In genomic region chr1:75615664-75616435, GRCh38 we compare ENCODE assay signal across 8 cellular contexts. TPM values are rescaled to one million over a fixed set of nuclear protein-coding genes. Genes with fewer than 3 reads are reported as not detected.
DNase-seq lines count a peak whose midpoint lies in the region; ATAC-seq, FAIRE-seq and TF ChIP-seq lines count a peak whose summit lies in the region.

No MANE protein-coding gene starts in this region.

- peak overlapping the region; percentile 41; the same call in 1 of the 2 replicates for H3K9ac ChIP-seq in SU-DHL-6 (ENCODE audit: low read length)
- peak overlapping the region; percentile 32; the same call in 1 of the 2 replicates for H3K9ac ChIP-seq in HepG2 (ENCODE audit: insufficient read depth, low read depth, low read length)

- ATAC-seq in HG02798 (IDR thresholded peaks at IDR 0.05; ENCODE audit: poor library complexity, unreplicated experiment) (peak; percentile 52), HepG2 (peak; percentile 82), HG02763 (IDR thresholded peaks at IDR 0.05; ENCODE audit: unreplicated experiment) (no peak)

- POLR2A ChIA-PET in HepG2 (lab: Yijun Ruan, JAX): interaction anchor here (0.6 to 1.5 kb wide), 5 partner anchors 51 to 170 kb away, joined by 3 to 5 read pairs (median 3); partner anchors contain the start of genes ACADM and RABGGTB

- peak overlapping the region; percentile 59 for H3K4me2 ChIP-seq in SU-DHL-6 (ENCODE audit: low read depth, low read length, poor library complexity, severe bottlenecking)
- peak overlapping the region; percentile 98 for H3K4me2 ChIP-seq in HepG2 (ENCODE audit: low read depth, low read length)

- H2AFZ ChIP-seq in SU-DHL-6 (ENCODE audit: low read depth, low read length, severe bottlenecking) (peak overlapping the region; percentile 50), HepG2 (ENCODE audit: low read length) (no peak overlapping the region)

- TF ChIP-seq CTCF in GM10266 (IDR thresholded peaks at IDR 0.05; ENCODE audit: control insufficient read depth, insufficient read depth, low read depth, missing control alignments) (no peak), SU-DHL-6 (IDR thresholded peaks at IDR 0.05; ENCODE audit: insufficient read depth, low read length, poor library complexity, severe bottlenecking) (no peak), HepG2 (CRISPR knock-in tag; IDR thresholded peaks at IDR 0.05) (no peak), suprapubic skin (IDR thresholded peaks at IDR 0.05) (no peak)

- no peak overlapping the region for H3K27ac ChIP-seq in SU-DHL-6 (ENCODE audit: low read depth, low read length)
- no peak overlapping the region for H3K27ac ChIP-seq in HepG2 (ENCODE audit: extremely low read length, insufficient read depth, low read length)
- no peak overlapping the region for H3K27ac ChIP-seq in suprapubic skin

- H3K4me3 ChIP-seq in SU-DHL-6 (ENCODE audit: insufficient read depth, low read length, poor library complexity, severe bottlenecking) (peak overlapping the region; percentile 39), HepG2 (replicated peaks in 1 of 3; ENCODE audit: insufficient read depth in 1 of 3, low read depth in 2 of 3, low read length in 3 of 3) (peak overlapping the region; percentile 69 to 81 (median 78)), suprapubic skin (peak overlapping the region; percentile 53)

- H3K36me3 ChIP-seq in SU-DHL-6 (ENCODE audit: low read length) (no peaks in the 10 kb centered on the region), HepG2 (replicated peaks in 1 of 2; ENCODE audit: control insufficient read depth in 1 of 2, insufficient read depth in 2 of 2, low read length in 2 of 2) (no peaks in the 10 kb centered on the region), suprapubic skin (no peaks in the 10 kb centered on the region)

- no peaks in the 10 kb centered on the region for H3F3A ChIP-seq in SU-DHL-6 (ENCODE audit: insufficient read depth)

- TF ChIP-seq POLR2A in HepG2 (IDR thresholded peaks at IDR 0.05; ENCODE audit: insufficient read depth in 1 of 2, low read depth in 2 of 2, low read length in 2 of 2): no peak
- TF ChIP-seq POLR2A in suprapubic skin (IDR thresholded peaks at IDR 0.05): no peak

- TF ChIP-seq EP300 in HepG2 (IDR thresholded peaks at IDR 0.05; ENCODE audit: low read depth in 2 of 2, low read length in 2 of 2) (no peak), HepG2 (CRISPR knock-in tag; IDR thresholded peaks at IDR 0.05; ENCODE audit: borderline replicate concordance) (no peak), suprapubic skin (IDR thresholded peaks at IDR 0.05) (no peak)

- in situ Hi-C loops in HepG2 (cut with HindIII; ENCODE audit: extremely low pct_ligation_motif_present, low pct_unique_long_range_greater_than_20kb): no loop called here

- TF ChIP-seq RAD21 in HepG2 (CRISPR knock-in tag; IDR thresholded peaks at IDR 0.05): no peak

- no peaks in the 10 kb centered on the region for H3K9me2 ChIP-seq in SU-DHL-6 (replicated peaks; ENCODE audit: insufficient read depth, low read length)

- CTCF ChIA-PET in HepG2 (lab: Yijun Ruan, JAX; ENCODE audit: low intra/inter-chr PET ratio, low total read pairs): interaction anchor here (1.2 kb wide), 1 partner anchor 16 kb away, joined by 5 read pairs; no protein-coding TSS in a partner anchor

- 0% methylated on average over 5 of the region's 72 CpGs for WGBS in HepG2 (ENCODE audit: low lambda C conversion rate)
- 0% methylated on average over 3 of the region's 72 CpGs for WGBS in suprapubic skin

- no TSS peak for BruUV-seq in HepG2 (replicated peaks; lab: Mats Ljungman, UMichigan)

- H4K20me1 ChIP-seq in SU-DHL-6 (ENCODE audit: low read depth, low read length): no peaks in the 10 kb centered on the region
- no peaks in the 10 kb centered on the region for H4K20me1 ChIP-seq in HepG2 (ENCODE audit: insufficient read depth, low read length)

- H3K79me2 ChIP-seq in SU-DHL-6 (ENCODE audit: insufficient read depth, low read length) (no peaks in the 10 kb centered on the region), HepG2 (ENCODE audit: insufficient read depth, low read length) (no peaks in the 10 kb centered on the region)

- no peaks in the 10 kb centered on the region for H3K27me3 ChIP-seq in SU-DHL-6 (ENCODE audit: low read length)
- H3K27me3 ChIP-seq in HepG2 (ENCODE audit: control insufficient read depth in 1 of 2, insufficient read depth in 2 of 2, low read length in 2 of 2): peaks cover 0 to 2% of the 10 kb centered on the region in 2 experiments; a peak in 1 of 5 replicates
- H3K27me3 ChIP-seq in suprapubic skin: peaks cover 68% of the 10 kb centered on the region

- no peak for FAIRE-seq in HepG2 (lab: Jason Lieb, UNC)

- peak; percentile 50 for DNase-seq in GM10266 (ENCODE audit: extremely low spot score)
- DNase-seq in dermis microvascular lymphatic vessel endothelial cell (ENCODE audit: low read depth in 2 of 2): peak; percentile 10 to 70
- DNase-seq in HepG2 (ENCODE audit: low spot score): no peak
- peak in 1 of 2 donors; percentile 76 for DNase-seq in suprapubic skin (ENCODE audit: low spot score in 2 of 2)
- DNase-seq in midbrain (lab: John Stamatoyannopoulos, UW): no peak

- H3K4me1 ChIP-seq in HepG2 (ENCODE audit: insufficient read depth, low read length) (peaks cover 13% of the 10 kb centered on the region), suprapubic skin (peaks cover 30% of the 10 kb centered on the region)

- intact Hi-C loops in HepG2 (cut with micrococcal nuclease; ENCODE audit: unreplicated experiment): loop anchor here (1.0 to 2.0 kb wide), 3 partner anchors 61 to 171 kb away; partner anchors contain the start of genes ACADM and RABGGTB

- no peaks in the 10 kb centered on the region for H3K9me3 ChIP-seq in SU-DHL-6 (ENCODE audit: insufficient read depth, low read length)
- no peaks in the 10 kb centered on the region for H3K9me3 ChIP-seq in HepG2 (ENCODE audit: low read length)
- no peaks in the 10 kb centered on the region for H3K9me3 ChIP-seq in suprapubic skin

TF ChIP-seq in HepG2, 621 proteins besides CTCF, POLR2A, EP300 and RAD21 (continues in another document):
- TF ChIP-seq HNRNPK (IDR thresholded peaks at IDR 0.05; ENCODE audit: low read depth, low read length, poor library complexity, severe bottlenecking) (peak; percentile 60), ZNF777 (CRISPR knock-in tag; IDR thresholded peaks at IDR 0.05) (0 out of 2 replicates have a peak, but pooled peaks have one; percentile 30), KDM2A (CRISPR knock-in tag; IDR thresholded peaks at IDR 0.05; ENCODE audit: borderline replicate concordance, low read depth) (peak; percentile 22; the same call in 1 of the 2 replicates), FOXA1 (IDR thresholded peaks at IDR 0.05) (no peak), FOXA1 (CRISPR knock-in tag; IDR thresholded peaks at IDR 0.05) (0 out of 2 replicates have a peak, but pooled peaks have one; percentile 16)

RNA-seq across cellular contexts. Expression of gene SLC44A5, which starts 4.9 kb away (rescaled TPM):
- total RNA-seq in dermis microvascular lymphatic vessel endothelial cell (1.0 and 4.6 TPM in 2 replicates), HepG2 (2016; rRNA removed; fragmentation: Illumina TruSeq; extraction: Trizol) (4.2 and 8.0 TPM in 2 replicates), suprapubic skin (10 to 100 TPM in 2 of 4 donors, 1 to 10 TPM in 2; 1.1 to 17.7 (median 5.8) TPM)
- total RNA-seq in HepG2 (2016; cell fraction: cytosol; rRNA removed; fragmentation: Illumina TruSeq; extraction: Trizol; ENCODE audit: low read depth): 0.51 and 0.53 TPM in 2 replicates
- 4.4 and 7.0 TPM in 2 replicates for total RNA-seq in HepG2 (2016; cell fraction: insoluble cytoplasmic fraction; rRNA removed; fragmentation: Illumina TruSeq; extraction: Trizol)
- total RNA-seq in HepG2 (2016; cell fraction: membrane; rRNA removed; fragmentation: Illumina TruSeq; extraction: Trizol): 1.7 and 1.9 TPM in 2 replicates
- 16.7 and 16.8 TPM in 2 replicates for total RNA-seq in HepG2 (2016; cell fraction: nucleus; rRNA removed; fragmentation: Illumina TruSeq; extraction: Trizol)
- 13.9 and 16.0 TPM in 2 replicates for polyA plus RNA-seq in HepG2 (2011; rRNA removed)
- 2.1 and 3.7 TPM in 2 replicates for polyA plus RNA-seq in HepG2 (2011; cell fraction: cytosol; rRNA removed)
- 19.2 and 22.9 TPM in 2 replicates for polyA plus RNA-seq in HepG2 (2011; cell fraction: nucleus; rRNA removed)
- 7.3 and 10.1 TPM in 2 replicates for polyA plus RNA-seq in HepG2 (2012)
- 0.14 and 0.25 TPM in 2 replicates for polyA plus RNA-seq in HepG2 (2016; cell fraction: cytosol; fragmentation: Illumina TruSeq; extraction: Trizol; ENCODE audit: low read depth)
- polyA plus RNA-seq in HepG2 (2016; cell fraction: insoluble cytoplasmic fraction; fragmentation: Illumina TruSeq; extraction: Trizol; ENCODE audit: low read depth): 2.9 and 3.0 TPM in 2 replicates
- polyA plus RNA-seq in HepG2 (2016; cell fraction: membrane; fragmentation: Illumina TruSeq; extraction: Trizol; ENCODE audit: low read depth): 0.68 and 0.98 TPM in 2 replicates
- polyA plus RNA-seq in HepG2 (2016; cell fraction: nucleus; fragmentation: Illumina TruSeq; extraction: Trizol; ENCODE audit: insufficient read depth, low read depth): 26.7 and 30.5 TPM in 2 replicates
- polyA minus RNA-seq in HepG2 (2011; rRNA and poly(A)+ RNA removed; ENCODE audit: low replicate concordance): 0.05 and 6.4 TPM in 2 replicates
- 2.3 and 3.2 TPM in 2 replicates for polyA minus RNA-seq in HepG2 (2011; cell fraction: cytosol; rRNA and poly(A)+ RNA removed)
- 32.9 and 33.2 TPM in 2 replicates for polyA minus RNA-seq in HepG2 (2011; cell fraction: nucleus; rRNA and poly(A)+ RNA removed)

Comparison
In these comparisons a context has a peak if more than half of its experiments do, and no peak if none do; other contexts are left out.
1. DNase-seq: peak in GM10266 (single experiment) and dermis microvascular lymphatic vessel endothelial cell (2 of 2); none in HepG2 (single experiment) and midbrain (single experiment).
2. Peak in every context shown above with its lines, with median percentiles within 50 percentile points of each other: H3K4me3 ChIP-seq.